8 cellular contexts compared by ENCODE assay signal in genomic region chr6:144284474-144284752, GRCh38. TPM values are rescaled to one million over a fixed set of nuclear protein-coding genes. Genes with fewer than 3 reads are reported as not detected.
DNase-seq lines count a peak whose midpoint lies in the region; ATAC-seq and TF ChIP-seq lines count a peak whose summit lies in the region.

No MANE protein-coding gene starts in this region.

- no peak overlapping the region for H3K23ac ChIP-seq in trophoblast cell (ENCODE audit: low read length)

- H3K4me1 ChIP-seq in esophagus squamous epithelium (peaks cover 0 to 45% (median 10%) of the 10 kb centered on the region in 3 donors), trophoblast cell (ENCODE audit: control insufficient read depth in 1 of 2, insufficient read depth in 2 of 2, low read length in 2 of 2) (no peaks in the 10 kb centered on the region)

- peak overlapping the region; percentile 70 for H3K4me3 ChIP-seq in GM12864 (ENCODE audit: low read depth, low read length)
- peak overlapping the region; percentile 80 to 86 (median 82) for H3K4me3 ChIP-seq in esophagus squamous epithelium
- H3K4me3 ChIP-seq in trophoblast cell (ENCODE audit: low read depth, low read length): peak overlapping the region; percentile 88

- TF ChIP-seq CTCF in GM12864 (IDR thresholded peaks at IDR 0.05; ENCODE audit: low read depth, low read length, missing control alignments) (no peak), esophagus squamous epithelium (IDR thresholded peaks at IDR 0.05) (no peak)

- H3K9me3 ChIP-seq in esophagus squamous epithelium (no peaks in the 10 kb centered on the region), trophoblast cell (ENCODE audit: insufficient read depth, low read depth, low read length) (no peaks in the 10 kb centered on the region)

- H3K9ac ChIP-seq in trophoblast cell (ENCODE audit: low read length): peak overlapping the region; percentile 81

- H3K27me3 ChIP-seq in esophagus squamous epithelium (peaks cover 0 to 7% (median 0%) of the 10 kb centered on the region in 4 donors), trophoblast cell (ENCODE audit: insufficient read depth, low read length) (no peaks in the 10 kb centered on the region)

- in situ Hi-C loops in SK-MEL-5 (cut with HindIII; ENCODE audit: low pct_unique_long_range_greater_than_20kb, low sequenced_read_pairs): no loop called here

- H3K36me3 ChIP-seq in esophagus squamous epithelium: no peaks in the 10 kb centered on the region
- H3K36me3 ChIP-seq in trophoblast cell (ENCODE audit: control insufficient read depth in 1 of 2, insufficient read depth in 2 of 2, low read length in 2 of 2): no peaks in the 10 kb centered on the region

- 1 to 4% methylated on average over 6 of the region's 6 CpGs for whole genome bisulfite sequencing in esophagus squamous epithelium, 2 donors
- WGBS in trophoblast cell (ENCODE audit: extremely low coverage, insufficient coverage, insufficient read length): no CpG with 5 or more reads among the region's 6 CpGs

- no peak overlapping the region for H4K91ac ChIP-seq in trophoblast cell (ENCODE audit: low read depth, low read length)

- no peak for DNase-seq in GM12864 (ENCODE audit: low read depth)
- peak; percentile 64 for DNase-seq in SK-MEL-5 (ENCODE audit: low read depth, low spot score)
- DNase-seq in esophagus squamous epithelium (lab: John Stamatoyannopoulos, UW): no peak
- DNase-seq in trophoblast cell: no peak
- DNase-seq in activated CD4-positive, CD25-positive, alpha-beta regulatory T cell treated with anti-CD3 and anti-CD28 coated beads, Interleukin-2, amount 50 U/mL, for 72 hours: no peak
- DNase-seq in NOMO-1 treated with DMSO at 0.1 percent for 48 hours (lab: John Stamatoyannopoulos, UW; ENCODE audit: unreplicated experiment): no peak

- no peak for TF ChIP-seq POLR2A in esophagus squamous epithelium (IDR thresholded peaks at IDR 0.05)

- no peak overlapping the region for H4K12ac ChIP-seq in trophoblast cell (ENCODE audit: low read depth, low read length)

- no peak overlapping the region for H3K4ac ChIP-seq in trophoblast cell (ENCODE audit: low read depth, low read length)

- peaks cover 14% of the 10 kb centered on the region for H3K79me2 ChIP-seq in trophoblast cell (ENCODE audit: control insufficient read depth, insufficient read depth, low read length, poor library complexity)

- H2BK120ac ChIP-seq in trophoblast cell (ENCODE audit: insufficient read depth, low read length, poor library complexity): no peak overlapping the region

- peak overlapping the region; percentile 73 for H3K4me2 ChIP-seq in trophoblast cell (ENCODE audit: low read length)

- peaks cover 16% of the 10 kb centered on the region for H3K79me1 ChIP-seq in trophoblast cell (ENCODE audit: low read length)

- H3K14ac ChIP-seq in trophoblast cell (ENCODE audit: low read length): peak overlapping the region; percentile 95

- H3K27ac ChIP-seq in esophagus squamous epithelium (peak overlapping the region; percentile 90 to 97 (median 94)), trophoblast cell (ENCODE audit: low read depth, low read length) (peak overlapping the region; percentile 99)

- no peak overlapping the region for H4K8ac ChIP-seq in trophoblast cell (ENCODE audit: low read depth, low read length)

- H3K18ac ChIP-seq in trophoblast cell (ENCODE audit: low read length): no peak overlapping the region

- peak overlapping the region; percentile 85 for H2AFZ ChIP-seq in trophoblast cell (ENCODE audit: insufficient read depth, low read length, poor library complexity)

- ATAC-seq in GM19463 (IDR thresholded peaks at IDR 0.05; ENCODE audit: unreplicated experiment): no peak
- no peak for ATAC-seq in activated CD4-positive, CD25-positive, alpha-beta regulatory T cell treated with anti-CD3 and anti-CD28 coated beads, Interleukin-2, amount 50 U/mL, for 24 hours

- H2BK5ac ChIP-seq in trophoblast cell (ENCODE audit: low read depth, low read length, poor library complexity): no peak overlapping the region

- intact Hi-C loops in esophagus squamous epithelium (cut with DNase I): no loop called here

- H2BK12ac ChIP-seq in trophoblast cell (ENCODE audit: low read length): no peak overlapping the region

- no peak overlapping the region for H2AK5ac ChIP-seq in trophoblast cell (ENCODE audit: low read length)

RNA-seq across cellular contexts. Expression of gene UTRN, which starts 0.7 kb away (rescaled TPM):
- 19.4 and 25.5 TPM in 2 replicates for total RNA-seq in SK-MEL-5 (2014; rRNA removed; shearing (Covaris generic))
- 10.3 and 21.9 TPM in 2 replicates for polyA plus RNA-seq in SK-MEL-5 (2015; cell fraction: cytosol; rRNA removed)
- 8.6 and 8.7 TPM in 2 replicates for polyA plus RNA-seq in SK-MEL-5 (2015; cell fraction: nucleus; rRNA removed)
- total RNA-seq in esophagus squamous epithelium: 100 to 1,000 TPM in 1 of 4 donors, 10 to 100 TPM in 3; 43.8 to 148 (median 69.8) TPM
- 23.2 and 24.1 TPM in 2 replicates for polyA plus RNA-seq in trophoblast cell (2013)
